In the genomic region with DNA sequence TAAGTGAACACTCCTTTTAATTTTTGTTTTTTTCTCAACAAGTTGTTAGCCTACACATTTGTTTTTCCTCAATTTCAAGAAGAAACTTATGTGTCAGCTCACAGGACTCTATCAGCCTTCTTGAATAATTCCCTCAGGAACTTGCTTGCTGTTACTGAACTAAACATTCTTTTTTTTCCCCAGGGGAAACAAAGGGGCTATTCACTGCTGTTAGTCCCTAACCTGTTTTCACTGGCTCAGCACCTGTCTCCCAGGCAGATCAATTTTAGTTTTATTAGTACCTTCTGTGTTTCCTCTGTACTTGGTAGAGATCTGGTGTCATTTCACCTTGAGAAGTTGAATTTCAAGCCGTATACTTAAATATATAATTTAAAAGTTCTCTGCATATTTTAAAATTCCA, we compare ENCODE assay signal across 21 cellular contexts.
"Had no signal": no experiment of that assay in that cellular context is flagged by ENCODE, and none has a peak within 500 bp of the region (broad histone marks: within the 10 kb centered on the region; RNA-seq: fewer than 3 reads in every experiment).

No MANE protein-coding gene starts in this region.

- H3K36me3 Mint-ChIP-seq: activated naive CD8-positive, alpha-beta T cell treated with anti-CD3 and anti-CD28 coated beads for 36 hours; naive thymus-derived CD8-positive, alpha-beta T cell had no signal

- H3K27ac ChIP-seq: cardiac muscle cell, neutrophil, suprapubic skin had no signal

- H3K4me1 Mint-ChIP-seq: activated B cell treated with CpG ODN at 0.5 μM for 24 hours; activated naive CD8-positive, alpha-beta T cell treated with anti-CD3 and anti-CD28 coated beads for 36 hours; activated T-helper 17 cell treated with anti-CD3 and anti-CD28 coated beads, Interleukin-2, amount 50 U/mL, for 72 hours; naive thymus-derived CD8-positive, alpha-beta T cell; stimulated activated naive CD8-positive, alpha-beta T cell treated with anti-CD3 and anti-CD28 coated beads, Interleukin-15, amount 100 ng/mL, for 72 hours had no signal

- H3K4me3 Mint-ChIP-seq: activated B cell treated with CpG ODN at 0.5 μM for 24 hours; activated CD8-positive, alpha-beta T cell treated with anti-CD3 and anti-CD28 coated beads for 36 hours; activated naive CD8-positive, alpha-beta T cell treated with anti-CD3 and anti-CD28 coated beads for 36 hours; activated T-helper 17 cell treated with anti-CD3 and anti-CD28 coated beads, Interleukin-2, amount 50 U/mL, for 72 hours; effector memory CD8-positive, alpha-beta T cell; naive thymus-derived CD8-positive, alpha-beta T cell; stimulated activated naive CD8-positive, alpha-beta T cell treated with anti-CD3 and anti-CD28 coated beads, Interleukin-15, amount 100 ng/mL, for 72 hours had no signal

- H3K4me1 ChIP-seq: pancreas, suprapubic skin had no signal

- H3K9me3 ChIP-seq: neutrophil, pancreas, suprapubic skin had no signal

- DNase-seq: activated B cell treated with CpG ODN at 0.5 μM for 24 hours; activated CD4-positive, alpha-beta T cell treated with anti-CD3 and anti-CD28 coated beads for 48 hours; activated CD8-positive, alpha-beta T cell treated with anti-CD3 and anti-CD28 coated beads for 36 hours; activated naive CD4-positive, alpha-beta T cell; activated naive CD8-positive, alpha-beta T cell treated with anti-CD3 and anti-CD28 coated beads for 36 hours; activated T-cell treated with anti-CD3 and anti-CD28 coated beads, Interleukin-2, amount 50 U/mL, for 1 hour; amniotic stem cell; effector memory CD8-positive, alpha-beta T cell; left cardiac atrium; mesenchymal stem cell; naive thymus-derived CD8-positive, alpha-beta T cell; pancreas; stimulated activated CD4-positive, alpha-beta T cell treated with anti-CD3 and anti-CD28 coated beads, Interleukin-4, amount 100 ng/mL, for 1 hour; stimulated activated naive CD8-positive, alpha-beta T cell treated with anti-CD3 and anti-CD28 coated beads, Interleukin-15, amount 100 ng/mL, for 72 hours; trophoblast cell had no signal

- H3K4me3 ChIP-seq: cardiac muscle cell, pancreas, smooth muscle cell, suprapubic skin had no signal

- H3K27ac Mint-ChIP-seq: activated B cell treated with CpG ODN at 0.5 μM for 24 hours; activated CD8-positive, alpha-beta T cell treated with anti-CD3 and anti-CD28 coated beads for 36 hours; activated naive CD8-positive, alpha-beta T cell treated with anti-CD3 and anti-CD28 coated beads for 36 hours; activated T-helper 17 cell treated with anti-CD3 and anti-CD28 coated beads, Interleukin-2, amount 50 U/mL, for 72 hours; effector memory CD8-positive, alpha-beta T cell; naive thymus-derived CD8-positive, alpha-beta T cell; stimulated activated naive CD8-positive, alpha-beta T cell treated with anti-CD3 and anti-CD28 coated beads, Interleukin-15, amount 100 ng/mL, for 72 hours had no signal

- H3K9me3 Mint-ChIP-seq: activated B cell treated with CpG ODN at 0.5 μM for 24 hours; activated CD8-positive, alpha-beta T cell treated with anti-CD3 and anti-CD28 coated beads for 36 hours; activated naive CD8-positive, alpha-beta T cell treated with anti-CD3 and anti-CD28 coated beads for 36 hours had no signal

- H3K36me3 ChIP-seq: cardiac muscle cell, neutrophil, pancreas, suprapubic skin had no signal

- H3K27me3 ChIP-seq: cardiac muscle cell, neutrophil, pancreas, suprapubic skin had no signal

- H3K27me3 Mint-ChIP-seq: activated B cell treated with CpG ODN at 0.5 μM for 24 hours; activated CD8-positive, alpha-beta T cell treated with anti-CD3 and anti-CD28 coated beads for 36 hours; activated naive CD8-positive, alpha-beta T cell treated with anti-CD3 and anti-CD28 coated beads for 36 hours; activated T-helper 17 cell treated with anti-CD3 and anti-CD28 coated beads, Interleukin-2, amount 50 U/mL, for 72 hours; effector memory CD8-positive, alpha-beta T cell; naive thymus-derived CD8-positive, alpha-beta T cell; stimulated activated naive CD8-positive, alpha-beta T cell treated with anti-CD3 and anti-CD28 coated beads, Interleukin-15, amount 100 ng/mL, for 72 hours had no signal

- ATAC-seq: activated CD8-positive, alpha-beta T cell treated with anti-CD3 and anti-CD28 coated beads for 36 hours; activated T-helper 17 cell treated with anti-CD3 and anti-CD28 coated beads, Interleukin-2, amount 50 U/mL, for 72 hours; effector memory CD8-positive, alpha-beta T cell; left cardiac atrium; naive thymus-derived CD8-positive, alpha-beta T cell; sciatic nerve; stimulated activated naive CD8-positive, alpha-beta T cell treated with anti-CD3 and anti-CD28 coated beads, Interleukin-15, amount 100 ng/mL, for 72 hours had no signal
